Comparison of ENCODE assay signal across 2 cellular contexts in the genomic region with DNA sequence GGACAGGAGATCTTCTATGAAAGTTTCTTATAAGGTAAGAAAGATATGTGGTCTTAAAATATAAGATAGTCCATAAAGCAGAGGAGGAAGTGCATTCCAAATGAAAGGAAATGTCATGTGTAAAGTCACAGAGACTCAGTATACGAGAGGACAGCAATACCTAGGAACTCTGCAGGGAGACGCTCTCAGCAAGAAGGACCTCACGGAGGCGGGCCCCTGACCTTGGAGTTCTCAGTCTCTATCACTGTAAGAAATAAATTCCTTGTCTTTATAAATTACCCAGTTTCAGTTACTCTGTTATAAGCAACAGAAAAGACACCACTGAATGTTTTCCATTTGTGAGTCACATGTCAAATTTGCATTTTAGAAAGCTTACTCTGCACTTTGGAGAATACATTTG.
TF ChIP-seq lines count a peak whose summit lies in the region.

No MANE protein-coding gene starts in this region.

TF ChIP-seq in GM23338, 12 proteins besides CTCF, POLR2A, EP300 and RAD21:
- TF ChIP-seq EZH2phosphoT487 (IDR thresholded peaks at IDR 0.05; ENCODE audit: unreplicated experiment), result no peak
- TF ChIP-seq STAT1 (IDR thresholded peaks at IDR 0.05; ENCODE audit: unreplicated experiment), result no peak
- TF ChIP-seq, protein P1, sequence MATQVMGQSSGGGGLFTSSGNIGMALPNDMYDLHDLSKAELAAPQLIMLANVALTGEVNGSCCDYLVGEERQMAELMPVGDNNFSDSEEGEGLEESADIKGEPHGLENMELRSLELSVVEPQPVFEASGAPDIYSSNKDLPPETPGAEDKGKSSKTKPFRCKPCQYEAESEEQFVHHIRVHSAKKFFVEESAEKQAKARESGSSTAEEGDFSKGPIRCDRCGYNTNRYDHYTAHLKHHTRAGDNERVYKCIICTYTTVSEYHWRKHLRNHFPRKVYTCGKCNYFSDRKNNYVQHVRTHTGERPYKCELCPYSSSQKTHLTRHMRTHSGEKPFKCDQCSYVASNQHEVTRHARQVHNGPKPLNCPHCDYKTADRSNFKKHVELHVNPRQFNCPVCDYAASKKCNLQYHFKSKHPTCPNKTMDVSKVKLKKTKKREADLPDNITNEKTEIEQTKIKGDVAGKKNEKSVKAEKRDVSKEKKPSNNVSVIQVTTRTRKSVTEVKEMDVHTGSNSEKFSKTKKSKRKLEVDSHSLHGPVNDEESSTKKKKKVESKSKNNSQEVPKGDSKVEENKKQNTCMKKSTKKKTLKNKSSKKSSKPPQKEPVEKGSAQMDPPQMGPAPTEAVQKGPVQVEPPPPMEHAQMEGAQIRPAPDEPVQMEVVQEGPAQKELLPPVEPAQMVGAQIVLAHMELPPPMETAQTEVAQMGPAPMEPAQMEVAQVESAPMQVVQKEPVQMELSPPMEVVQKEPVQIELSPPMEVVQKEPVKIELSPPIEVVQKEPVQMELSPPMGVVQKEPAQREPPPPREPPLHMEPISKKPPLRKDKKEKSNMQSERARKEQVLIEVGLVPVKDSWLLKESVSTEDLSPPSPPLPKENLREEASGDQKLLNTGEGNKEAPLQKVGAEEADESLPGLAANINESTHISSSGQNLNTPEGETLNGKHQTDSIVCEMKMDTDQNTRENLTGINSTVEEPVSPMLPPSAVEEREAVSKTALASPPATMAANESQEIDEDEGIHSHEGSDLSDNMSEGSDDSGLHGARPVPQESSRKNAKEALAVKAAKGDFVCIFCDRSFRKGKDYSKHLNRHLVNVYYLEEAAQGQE (IDR thresholded peaks at IDR 0.05; ENCODE audit: unreplicated experiment), result no peak
- no peak for TF ChIP-seq JUNB (IDR thresholded peaks at IDR 0.05; ENCODE audit: unreplicated experiment)
- TF ChIP-seq, protein P2, sequence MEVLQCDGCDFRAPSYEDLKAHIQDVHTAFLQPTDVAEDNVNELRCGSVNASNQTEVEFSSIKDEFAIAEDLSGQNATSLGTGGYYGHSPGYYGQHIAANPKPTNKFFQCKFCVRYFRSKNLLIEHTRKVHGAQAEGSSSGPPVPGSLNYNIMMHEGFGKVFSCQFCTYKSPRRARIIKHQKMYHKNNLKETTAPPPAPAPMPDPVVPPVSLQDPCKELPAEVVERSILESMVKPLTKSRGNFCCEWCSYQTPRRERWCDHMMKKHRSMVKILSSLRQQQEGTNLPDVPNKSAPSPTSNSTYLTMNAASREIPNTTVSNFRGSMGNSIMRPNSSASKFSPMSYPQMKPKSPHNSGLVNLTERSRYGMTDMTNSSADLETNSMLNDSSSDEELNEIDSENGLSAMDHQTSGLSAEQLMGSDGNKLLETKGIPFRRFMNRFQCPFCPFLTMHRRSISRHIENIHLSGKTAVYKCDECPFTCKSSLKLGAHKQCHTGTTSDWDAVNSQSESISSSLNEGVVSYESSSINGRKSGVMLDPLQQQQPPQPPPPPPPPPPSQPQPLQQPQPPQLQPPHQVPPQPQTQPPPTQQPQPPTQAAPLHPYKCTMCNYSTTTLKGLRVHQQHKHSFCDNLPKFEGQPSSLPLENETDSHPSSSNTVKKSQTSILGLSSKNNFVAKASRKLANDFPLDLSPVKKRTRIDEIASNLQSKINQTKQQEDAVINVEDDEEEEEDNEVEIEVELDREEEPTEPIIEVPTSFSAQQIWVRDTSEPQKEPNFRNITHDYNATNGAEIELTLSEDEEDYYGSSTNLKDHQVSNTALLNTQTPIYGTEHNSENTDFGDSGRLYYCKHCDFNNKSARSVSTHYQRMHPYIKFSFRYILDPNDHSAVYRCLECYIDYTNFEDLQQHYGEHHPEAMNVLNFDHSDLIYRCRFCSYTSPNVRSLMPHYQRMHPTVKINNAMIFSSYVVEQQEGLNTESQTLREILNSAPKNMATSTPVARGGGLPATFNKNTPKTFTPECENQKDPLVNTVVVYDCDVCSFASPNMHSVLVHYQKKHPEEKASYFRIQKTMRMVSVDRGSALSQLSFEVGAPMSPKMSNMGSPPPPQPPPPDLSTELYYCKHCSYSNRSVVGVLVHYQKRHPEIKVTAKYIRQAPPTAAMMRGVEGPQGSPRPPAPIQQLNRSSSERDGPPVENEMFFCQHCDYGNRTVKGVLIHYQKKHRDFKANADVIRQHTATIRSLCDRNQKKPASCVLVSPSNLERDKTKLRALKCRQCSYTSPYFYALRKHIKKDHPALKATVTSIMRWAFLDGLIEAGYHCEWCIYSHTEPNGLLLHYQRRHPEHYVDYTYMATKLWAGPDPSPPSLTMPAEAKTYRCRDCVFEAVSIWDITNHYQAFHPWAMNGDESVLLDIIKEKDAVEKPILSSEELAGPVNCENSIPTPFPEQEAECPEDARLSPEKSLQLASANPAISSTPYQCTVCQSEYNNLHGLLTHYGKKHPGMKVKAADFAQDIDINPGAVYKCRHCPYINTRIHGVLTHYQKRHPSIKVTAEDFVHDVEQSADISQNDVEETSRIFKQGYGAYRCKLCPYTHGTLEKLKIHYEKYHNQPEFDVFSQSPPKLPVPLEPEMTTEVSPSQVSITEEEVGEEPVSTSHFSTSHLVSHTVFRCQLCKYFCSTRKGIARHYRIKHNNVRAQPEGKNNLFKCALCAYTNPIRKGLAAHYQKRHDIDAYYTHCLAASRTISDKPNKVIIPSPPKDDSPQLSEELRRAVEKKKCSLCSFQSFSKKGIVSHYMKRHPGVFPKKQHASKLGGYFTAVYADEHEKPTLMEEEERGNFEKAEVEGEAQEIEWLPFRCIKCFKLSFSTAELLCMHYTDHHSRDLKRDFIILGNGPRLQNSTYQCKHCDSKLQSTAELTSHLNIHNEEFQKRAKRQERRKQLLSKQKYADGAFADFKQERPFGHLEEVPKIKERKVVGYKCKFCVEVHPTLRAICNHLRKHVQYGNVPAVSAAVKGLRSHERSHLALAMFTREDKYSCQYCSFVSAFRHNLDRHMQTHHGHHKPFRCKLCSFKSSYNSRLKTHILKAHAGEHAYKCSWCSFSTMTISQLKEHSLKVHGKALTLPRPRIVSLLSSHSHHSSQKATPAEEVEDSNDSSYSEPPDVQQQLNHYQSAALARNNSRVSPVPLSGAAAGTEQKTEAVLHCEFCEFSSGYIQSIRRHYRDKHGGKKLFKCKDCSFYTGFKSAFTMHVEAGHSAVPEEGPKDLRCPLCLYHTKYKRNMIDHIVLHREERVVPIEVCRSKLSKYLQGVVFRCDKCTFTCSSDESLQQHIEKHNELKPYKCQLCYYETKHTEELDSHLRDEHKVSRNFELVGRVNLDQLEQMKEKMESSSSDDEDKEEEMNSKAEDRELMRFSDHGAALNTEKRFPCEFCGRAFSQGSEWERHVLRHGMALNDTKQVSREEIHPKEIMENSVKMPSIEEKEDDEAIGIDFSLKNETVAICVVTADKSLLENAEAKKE (CRISPR knock-in tag; IDR thresholded peaks at IDR 0.05), result no peak

TF ChIP-seq in WTC11, 78 proteins besides CTCF, POLR2A, EP300 and RAD21:
- no peak for TF ChIP-seq CREM (CRISPR knock-in tag; IDR thresholded peaks at IDR 0.05)
- TF ChIP-seq NR2C2 (CRISPR knock-in tag; IDR thresholded peaks at IDR 0.05), result no peak
- TF ChIP-seq, protein P3, sequence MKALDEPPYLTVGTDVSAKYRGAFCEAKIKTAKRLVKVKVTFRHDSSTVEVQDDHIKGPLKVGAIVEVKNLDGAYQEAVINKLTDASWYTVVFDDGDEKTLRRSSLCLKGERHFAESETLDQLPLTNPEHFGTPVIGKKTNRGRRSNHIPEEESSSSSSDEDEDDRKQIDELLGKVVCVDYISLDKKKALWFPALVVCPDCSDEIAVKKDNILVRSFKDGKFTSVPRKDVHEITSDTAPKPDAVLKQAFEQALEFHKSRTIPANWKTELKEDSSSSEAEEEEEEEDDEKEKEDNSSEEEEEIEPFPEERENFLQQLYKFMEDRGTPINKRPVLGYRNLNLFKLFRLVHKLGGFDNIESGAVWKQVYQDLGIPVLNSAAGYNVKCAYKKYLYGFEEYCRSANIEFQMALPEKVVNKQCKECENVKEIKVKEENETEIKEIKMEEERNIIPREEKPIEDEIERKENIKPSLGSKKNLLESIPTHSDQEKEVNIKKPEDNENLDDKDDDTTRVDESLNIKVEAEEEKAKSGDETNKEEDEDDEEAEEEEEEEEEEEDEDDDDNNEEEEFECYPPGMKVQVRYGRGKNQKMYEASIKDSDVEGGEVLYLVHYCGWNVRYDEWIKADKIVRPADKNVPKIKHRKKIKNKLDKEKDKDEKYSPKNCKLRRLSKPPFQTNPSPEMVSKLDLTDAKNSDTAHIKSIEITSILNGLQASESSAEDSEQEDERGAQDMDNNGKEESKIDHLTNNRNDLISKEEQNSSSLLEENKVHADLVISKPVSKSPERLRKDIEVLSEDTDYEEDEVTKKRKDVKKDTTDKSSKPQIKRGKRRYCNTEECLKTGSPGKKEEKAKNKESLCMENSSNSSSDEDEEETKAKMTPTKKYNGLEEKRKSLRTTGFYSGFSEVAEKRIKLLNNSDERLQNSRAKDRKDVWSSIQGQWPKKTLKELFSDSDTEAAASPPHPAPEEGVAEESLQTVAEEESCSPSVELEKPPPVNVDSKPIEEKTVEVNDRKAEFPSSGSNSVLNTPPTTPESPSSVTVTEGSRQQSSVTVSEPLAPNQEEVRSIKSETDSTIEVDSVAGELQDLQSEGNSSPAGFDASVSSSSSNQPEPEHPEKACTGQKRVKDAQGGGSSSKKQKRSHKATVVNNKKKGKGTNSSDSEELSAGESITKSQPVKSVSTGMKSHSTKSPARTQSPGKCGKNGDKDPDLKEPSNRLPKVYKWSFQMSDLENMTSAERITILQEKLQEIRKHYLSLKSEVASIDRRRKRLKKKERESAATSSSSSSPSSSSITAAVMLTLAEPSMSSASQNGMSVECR (CRISPR knock-in tag; IDR thresholded peaks at IDR 0.05; ENCODE audit: borderline replicate concordance), result no peak
- TF ChIP-seq, protein P4, sequence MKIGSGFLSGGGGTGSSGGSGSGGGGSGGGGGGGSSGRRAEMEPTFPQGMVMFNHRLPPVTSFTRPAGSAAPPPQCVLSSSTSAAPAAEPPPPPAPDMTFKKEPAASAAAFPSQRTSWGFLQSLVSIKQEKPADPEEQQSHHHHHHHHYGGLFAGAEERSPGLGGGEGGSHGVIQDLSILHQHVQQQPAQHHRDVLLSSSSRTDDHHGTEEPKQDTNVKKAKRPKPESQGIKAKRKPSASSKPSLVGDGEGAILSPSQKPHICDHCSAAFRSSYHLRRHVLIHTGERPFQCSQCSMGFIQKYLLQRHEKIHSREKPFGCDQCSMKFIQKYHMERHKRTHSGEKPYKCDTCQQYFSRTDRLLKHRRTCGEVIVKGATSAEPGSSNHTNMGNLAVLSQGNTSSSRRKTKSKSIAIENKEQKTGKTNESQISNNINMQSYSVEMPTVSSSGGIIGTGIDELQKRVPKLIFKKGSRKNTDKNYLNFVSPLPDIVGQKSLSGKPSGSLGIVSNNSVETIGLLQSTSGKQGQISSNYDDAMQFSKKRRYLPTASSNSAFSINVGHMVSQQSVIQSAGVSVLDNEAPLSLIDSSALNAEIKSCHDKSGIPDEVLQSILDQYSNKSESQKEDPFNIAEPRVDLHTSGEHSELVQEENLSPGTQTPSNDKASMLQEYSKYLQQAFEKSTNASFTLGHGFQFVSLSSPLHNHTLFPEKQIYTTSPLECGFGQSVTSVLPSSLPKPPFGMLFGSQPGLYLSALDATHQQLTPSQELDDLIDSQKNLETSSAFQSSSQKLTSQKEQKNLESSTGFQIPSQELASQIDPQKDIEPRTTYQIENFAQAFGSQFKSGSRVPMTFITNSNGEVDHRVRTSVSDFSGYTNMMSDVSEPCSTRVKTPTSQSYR (CRISPR knock-in tag; IDR thresholded peaks at IDR 0.05), result no peak
- TF ChIP-seq GABPB1 (CRISPR knock-in tag; IDR thresholded peaks at IDR 0.05), result no peak
- no peak for TF ChIP-seq ZNF232 (CRISPR knock-in tag; IDR thresholded peaks at IDR 0.05)
- TF ChIP-seq IRF2 (CRISPR knock-in tag; IDR thresholded peaks at IDR 0.05; ENCODE audit: borderline replicate concordance, low read depth), result no peak
- no peak for TF ChIP-seq TEAD4 (CRISPR knock-in tag; IDR thresholded peaks at IDR 0.05)
- no peak for TF ChIP-seq FOXJ3 (CRISPR knock-in tag; IDR thresholded peaks at IDR 0.05; ENCODE audit: borderline replicate concordance)
TF ChIP-seq in WTC11: peak in this region for 0.
